8 cellular contexts compared by ENCODE assay signal in the genomic region with DNA sequence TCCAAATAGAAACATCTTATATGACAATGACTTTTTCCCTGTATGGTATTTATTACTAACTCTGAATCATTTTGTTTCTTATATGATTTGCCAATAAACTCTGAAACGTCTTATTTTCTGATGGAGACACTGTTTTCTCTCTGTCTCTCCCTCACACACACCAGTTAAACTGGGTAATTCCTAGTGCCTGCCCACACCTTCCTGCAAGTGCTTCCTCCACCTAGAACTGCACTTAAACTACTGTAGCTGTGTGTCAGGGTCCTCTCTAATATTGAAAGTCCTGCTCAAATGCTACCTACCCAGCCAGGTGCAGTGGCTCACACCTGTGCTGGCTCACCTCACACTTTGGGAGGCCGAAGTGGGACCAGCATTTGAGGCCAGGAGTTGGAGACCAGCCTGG.
"Had no signal": no experiment of that assay in that cellular context is flagged by ENCODE, and none has a peak within 500 bp of the region (broad histone marks: within the 10 kb centered on the region; RNA-seq: fewer than 3 reads in every experiment).

No MANE protein-coding gene starts in this region.

- H3K27ac Mint-ChIP-seq: HFFc6 had no signal

- ATAC-seq: HCT116, K562 had no signal

- H3K4me3 Mint-ChIP-seq: HFFc6 had no signal

- DNase-seq: GM23248, GOT3, H7, HFFc6, IMR-90, KG1 had no signal
